ENCODE assay signal across 8 cellular contexts in the genomic region with DNA sequence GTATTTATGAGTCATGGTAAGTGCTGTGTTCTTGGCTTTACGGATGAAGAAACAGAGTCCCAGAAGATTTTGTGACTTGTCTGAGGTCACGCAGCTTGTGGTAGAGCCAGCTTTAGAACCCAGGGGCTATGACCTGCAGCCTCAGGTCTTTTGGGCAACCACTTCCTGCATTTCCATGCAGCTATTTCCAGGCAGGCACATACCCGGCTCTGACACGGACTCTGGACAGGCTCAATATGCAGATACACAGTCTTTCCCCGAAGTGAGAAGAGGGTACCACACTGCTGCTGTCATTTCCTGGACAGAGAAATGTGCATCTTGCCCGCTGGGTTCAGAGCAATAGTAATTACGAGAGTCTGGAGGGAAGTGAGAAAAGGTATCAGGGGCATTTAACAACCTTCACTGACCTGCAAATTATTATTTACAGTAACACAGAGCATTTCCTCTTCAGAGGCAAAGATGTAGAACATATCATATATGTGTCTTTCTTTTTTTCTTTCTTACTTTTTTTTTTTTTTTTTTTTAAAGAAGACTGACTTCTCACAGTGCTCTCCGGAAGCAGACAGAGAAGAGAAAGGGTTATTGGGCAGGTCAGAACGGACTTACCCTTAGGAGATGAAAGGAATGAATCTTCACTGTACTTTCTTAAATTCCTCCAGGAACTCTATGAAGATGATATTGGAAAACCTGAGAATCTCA.
DNase-seq lines count a peak whose midpoint lies in the region; ATAC-seq and TF ChIP-seq lines count a peak whose summit lies in the region.

No MANE protein-coding gene starts in this region.

- in situ Hi-C loops in GM13977 (cut with MboI; ENCODE audit: low pct_unique_long_range_greater_than_20kb, low sequenced_read_pairs, unreplicated experiment), result no loop called here

- peak overlapping the region; percentile 18 for H3K27ac Mint-ChIP-seq in activated naive CD8-positive, alpha-beta T cell
- no peak overlapping the region for H3K27ac Mint-ChIP-seq in chondrocyte (ENCODE audit: unreplicated experiment)

- TF ChIP-seq CTCF in GM13977 (IDR thresholded peaks at IDR 0.05; ENCODE audit: extremely low read depth, insufficient read depth, missing control alignments) (no peak), chondrocyte (IDR thresholded peaks at IDR 0.05) (no peak)

- H3K4me3 Mint-ChIP-seq in activated naive CD8-positive, alpha-beta T cell, result peak overlapping the region; percentile 77
- no peak overlapping the region for H3K4me3 Mint-ChIP-seq in chondrocyte (ENCODE audit: unreplicated experiment)

- H3K9me3 Mint-ChIP-seq in activated naive CD8-positive, alpha-beta T cell (ENCODE audit: low read depth), result no peaks in the 10 kb centered on the region
- no peaks in the 10 kb centered on the region for H3K9me3 Mint-ChIP-seq in chondrocyte (ENCODE audit: low read depth)

- DNase-seq in GM13977 (ENCODE audit: low spot score) (peak; percentile 72), M059J (ENCODE audit: low read depth) (peak; percentile 92), NCI-H2196 (lab: John Stamatoyannopoulos, UW; ENCODE audit: unreplicated experiment) (no peak), NCI-H526 (lab: John Stamatoyannopoulos, UW) (no peak), chondrocyte (ENCODE audit: low spot score) (no peak)
- DNase-seq in stimulated activated CD8-positive, alpha-beta memory T cell treated with anti-CD3 and anti-CD28 coated beads, Interleukin-7, amount 100 ng/mL, for 24 hours (ENCODE audit: low read depth), result peak; percentile 20

- no peaks in the 10 kb centered on the region for H3K36me3 Mint-ChIP-seq in activated naive CD8-positive, alpha-beta T cell
- H3K36me3 Mint-ChIP-seq in chondrocyte (ENCODE audit: low read depth), result no peaks in the 10 kb centered on the region

- peak; percentile 93 for ATAC-seq in GM21619 (IDR thresholded peaks at IDR 0.05; ENCODE audit: unreplicated experiment)

- H3K27me3 Mint-ChIP-seq in activated naive CD8-positive, alpha-beta T cell, result no peaks in the 10 kb centered on the region
- no peaks in the 10 kb centered on the region for H3K27me3 Mint-ChIP-seq in chondrocyte (ENCODE audit: low read depth)

- H3K4me1 Mint-ChIP-seq in activated naive CD8-positive, alpha-beta T cell (ENCODE audit: low read depth), result peaks cover 19% of the 10 kb centered on the region
- H3K4me1 Mint-ChIP-seq in chondrocyte (ENCODE audit: low read depth), result peaks cover 5% of the 10 kb centered on the region

Comparison
In these comparisons a context has a peak if more than half of its experiments do, and no peak if none do; other contexts are left out.
1. DNase-seq: peak in GM13977 (single experiment), M059J (single experiment) and stimulated activated CD8-positive, alpha-beta memory T cell treated with anti-CD3 and anti-CD28 coated beads, Interleukin-7, amount 100 ng/mL, for 24 hours (single experiment); none in NCI-H2196 (single experiment), NCI-H526 (0 of 2) and chondrocyte (single experiment).